1 cellular context compared by ENCODE assay signal in the genomic region with DNA sequence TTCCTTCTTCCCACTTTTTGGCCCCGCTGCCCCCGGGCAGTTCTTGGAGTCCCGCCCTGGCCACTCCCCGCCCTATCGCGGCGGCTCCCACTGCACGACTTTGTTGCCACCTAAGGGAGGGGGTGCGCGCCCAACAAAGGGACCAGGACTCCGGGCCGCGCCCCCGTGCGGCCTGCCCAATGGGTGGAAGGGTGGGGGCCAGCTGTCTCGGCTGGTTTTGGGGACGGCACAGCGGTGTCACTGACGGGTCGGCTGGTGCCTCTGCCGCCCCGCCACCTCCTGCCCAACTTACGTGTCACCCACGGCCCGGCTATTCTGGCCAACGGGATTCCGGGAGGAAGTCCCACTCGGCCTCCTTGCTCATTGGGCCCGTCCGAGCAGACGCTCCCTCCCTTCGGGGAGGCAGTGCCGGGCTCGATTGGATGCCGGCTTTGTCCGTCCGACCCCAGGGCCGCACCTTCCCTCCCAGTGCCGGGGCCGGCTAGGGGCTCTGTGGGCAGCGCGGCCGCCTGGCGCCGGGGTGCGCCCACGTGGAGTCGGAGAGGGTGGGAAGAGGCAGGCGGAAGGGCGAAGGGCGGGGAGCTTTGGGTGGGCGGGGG.
TF ChIP-seq lines count a peak whose summit lies in the region.

TSS of gene GOLIM4 (minus strand) at position 314 of the 599 bp plus-strand sequence. CDS start 639 bp downstream, outside the sequence.

TF ChIP-seq in SK-N-SH, 30 proteins besides CTCF, POLR2A, EP300 and RAD21 (continued from another document):
- TF ChIP-seq REST (IDR thresholded peaks at IDR 0.05; ENCODE audit: low read depth, low read length) (no peak; the same call in 1 of the 2 replicates), MEF2A (IDR thresholded peaks at IDR 0.05; ENCODE audit: borderline replicate concordance, low read depth) (no peak), GATA2 (CRISPR knock-in tag; IDR thresholded peaks at IDR 0.05) (0 out of 2 replicates have a peak, but pooled peaks have one; percentile 22), FOXM1 (IDR thresholded peaks at IDR 0.05; ENCODE audit: low read depth) (no peak), ZBTB33 (IDR thresholded peaks at IDR 0.05; ENCODE audit: borderline replicate concordance, low read depth) (no peak)
